9 cellular contexts compared by ENCODE assay signal in genomic region chr10:86399514-86399878, GRCh38. TPM values are rescaled to one million over a fixed set of nuclear protein-coding genes. Genes with fewer than 3 reads are reported as not detected.
DNase-seq lines count a peak whose midpoint lies in the region; ATAC-seq lines count a peak whose summit lies in the region.
"Had no signal": no experiment of that assay in that cellular context is flagged by ENCODE, and none has a peak within 500 bp of the region (broad histone marks: within the 10 kb centered on the region; RNA-seq: fewer than 3 reads in every experiment).

No MANE protein-coding gene starts in this region.

- no peaks in the 10 kb centered on the region for H3K9me3 Mint-ChIP-seq in T-helper 2 cell treated with Interferon-gamma antibody and Interleukin-4, amounts not matched to agents 5 μg/mL and 100 μg/mL, for 36 hours
- H3K9me3 Mint-ChIP-seq in activated CD4-positive, alpha-beta memory T cell treated with anti-CD3 and anti-CD28 coated beads, Interleukin-2, amount 10 ng/mL, durations not matched to agents 7 days and 5 days, result no peaks in the 10 kb centered on the region
- H3K9me3 Mint-ChIP-seq in immature natural killer cell, result no peaks in the 10 kb centered on the region
- H3K9me3 Mint-ChIP-seq in stimulated activated naive CD8-positive, alpha-beta T cell treated with anti-CD3 and anti-CD28 coated beads, Interleukin-15, amount 100 ng/mL, for 72 hours, result no peaks in the 10 kb centered on the region

- POLR2A ChIA-PET in activated CD4-positive, alpha-beta memory T cell treated with anti-CD3 and anti-CD28 coated beads, Interleukin-2, amount 10 ng/mL, durations not matched to agents 7 days and 5 days (lab: Charles Lee), result interaction anchor here (0.7 to 5.1 kb wide), 11 partner anchors 13 to 185 kb away, joined by 3 to 91 read pairs (median 5); partner anchors contain the start of gene WAPL

- CTCF ChIA-PET in activated CD4-positive, alpha-beta memory T cell treated with anti-CD3 and anti-CD28 coated beads, Interleukin-2, amount 10 ng/mL, durations not matched to agents 7 days and 5 days (lab: Charles Lee), result interaction anchor here (0.9 to 4.8 kb wide), 26 partner anchors 9 to 352 kb away, joined by 3 to 83 read pairs (median 4); partner anchors contain the start of gene WAPL

- H3K36me3 Mint-ChIP-seq in T-helper 2 cell treated with Interferon-gamma antibody and Interleukin-4, amounts not matched to agents 5 μg/mL and 100 μg/mL, for 36 hours (ENCODE audit: low read depth), result peaks cover 2% of the 10 kb centered on the region
- no peaks in the 10 kb centered on the region for H3K36me3 Mint-ChIP-seq in activated CD4-positive, alpha-beta memory T cell treated with anti-CD3 and anti-CD28 coated beads, Interleukin-2, amount 10 ng/mL, durations not matched to agents 7 days and 5 days (ENCODE audit: low read depth)
- no peaks in the 10 kb centered on the region for H3K36me3 Mint-ChIP-seq in immature natural killer cell

- H3K4me1 Mint-ChIP-seq in T-helper 2 cell treated with Interferon-gamma antibody and Interleukin-4, amounts not matched to agents 5 μg/mL and 100 μg/mL, for 36 hours (ENCODE audit: low read depth), result peaks cover 16% of the 10 kb centered on the region
- peaks cover 14% of the 10 kb centered on the region for H3K4me1 Mint-ChIP-seq in activated CD4-positive, alpha-beta memory T cell treated with anti-CD3 and anti-CD28 coated beads, Interleukin-2, amount 10 ng/mL, durations not matched to agents 7 days and 5 days
- H3K4me1 Mint-ChIP-seq in immature natural killer cell, result peaks cover 9% of the 10 kb centered on the region in 2 donors
- H3K4me1 Mint-ChIP-seq in stimulated activated naive CD8-positive, alpha-beta T cell treated with anti-CD3 and anti-CD28 coated beads, Interleukin-15, amount 100 ng/mL, for 72 hours, result peaks cover 28% of the 10 kb centered on the region

- H3K27me3 Mint-ChIP-seq in T-helper 2 cell treated with Interferon-gamma antibody and Interleukin-4, amounts not matched to agents 5 μg/mL and 100 μg/mL, for 36 hours (ENCODE audit: low read depth), result peaks cover 21% of the 10 kb centered on the region
- H3K27me3 Mint-ChIP-seq in activated CD4-positive, alpha-beta memory T cell treated with anti-CD3 and anti-CD28 coated beads, Interleukin-2, amount 10 ng/mL, durations not matched to agents 7 days and 5 days, result peaks cover 26% of the 10 kb centered on the region
- H3K27me3 Mint-ChIP-seq in immature natural killer cell (ENCODE audit: low read depth in 3 of 3), result peaks cover 11 to 18% (median 11%) of the 10 kb centered on the region in 3 donors
- peaks cover 7% of the 10 kb centered on the region for H3K27me3 Mint-ChIP-seq in stimulated activated naive CD8-positive, alpha-beta T cell treated with anti-CD3 and anti-CD28 coated beads, Interleukin-15, amount 100 ng/mL, for 72 hours

- DNase-seq in T-helper 2 cell treated with Interferon-gamma antibody and Interleukin-4, amounts not matched to agents 5 μg/mL and 100 μg/mL, for 36 hours (ENCODE audit: low spot score), result no peak
- DNase-seq in T-helper 2 cell, result no peak
- no peak for DNase-seq in activated CD4-positive, alpha-beta memory T cell treated with anti-CD3 and anti-CD28 coated beads, Interleukin-2, amount 10 ng/mL, durations not matched to agents 7 days and 5 days
- DNase-seq in immature natural killer cell, result no peak
- no peak for DNase-seq in stimulated activated naive CD8-positive, alpha-beta T cell treated with anti-CD3 and anti-CD28 coated beads, Interleukin-15, amount 100 ng/mL, for 72 hours
- DNase-seq in central memory CD4-positive, alpha-beta T cell, result no peak
- DNase-seq in NCI-H1092 (lab: John Stamatoyannopoulos, UW), result no peak
- DNase-seq in SK-N-DZ (ENCODE audit: low spot score), result no peak

- H3K27ac Mint-ChIP-seq in T-helper 2 cell treated with Interferon-gamma antibody and Interleukin-4, amounts not matched to agents 5 μg/mL and 100 μg/mL, for 36 hours, result peak overlapping the region; percentile 81
- peak overlapping the region; percentile 71 for H3K27ac Mint-ChIP-seq in activated CD4-positive, alpha-beta memory T cell treated with anti-CD3 and anti-CD28 coated beads, Interleukin-2, amount 10 ng/mL, durations not matched to agents 7 days and 5 days
- H3K27ac Mint-ChIP-seq in immature natural killer cell, result peak overlapping the region in 3 of 6 donors; percentile 32 to 53 (median 46)
- H3K27ac Mint-ChIP-seq in stimulated activated naive CD8-positive, alpha-beta T cell treated with anti-CD3 and anti-CD28 coated beads, Interleukin-15, amount 100 ng/mL, for 72 hours, result peak overlapping the region; percentile 43 to 95

- no peak for ATAC-seq in stimulated activated naive CD8-positive, alpha-beta T cell treated with anti-CD3 and anti-CD28 coated beads, Interleukin-15, amount 100 ng/mL, for 72 hours

- H3K4me3 Mint-ChIP-seq in T-helper 2 cell treated with Interferon-gamma antibody and Interleukin-4, amounts not matched to agents 5 μg/mL and 100 μg/mL, for 36 hours, result peak overlapping the region; percentile 89
- peak overlapping the region; percentile 82 for H3K4me3 Mint-ChIP-seq in activated CD4-positive, alpha-beta memory T cell treated with anti-CD3 and anti-CD28 coated beads, Interleukin-2, amount 10 ng/mL, durations not matched to agents 7 days and 5 days
- peak overlapping the region; percentile 78 to 90 (median 88) for H3K4me3 Mint-ChIP-seq in immature natural killer cell
- peak overlapping the region; percentile 85 to 92 for H3K4me3 Mint-ChIP-seq in stimulated activated naive CD8-positive, alpha-beta T cell treated with anti-CD3 and anti-CD28 coated beads, Interleukin-15, amount 100 ng/mL, for 72 hours

RNA-seq across cellular contexts. Expression of gene GRID1, which starts 32.9 kb away (rescaled TPM):
- total RNA-seq in activated CD4-positive, alpha-beta memory T cell treated with anti-CD3 and anti-CD28 coated beads, Interleukin-2, amount 10 ng/mL, durations not matched to agents 7 days and 5 days, result not detected
- polyA plus RNA-seq in immature natural killer cell, result not detected
- polyA plus RNA-seq in SK-N-DZ (2014; cell fraction: cytosol; rRNA removed), result 7.1 and 8.1 TPM in 2 replicates
- 4.2 and 6.2 TPM in 2 replicates for polyA plus RNA-seq in SK-N-DZ (2014; cell fraction: nucleus; rRNA removed)
- total RNA-seq: dermis blood vessel endothelial cell had no signal
